Comparison of ENCODE assay signal across 23 cellular contexts in the genomic region with DNA sequence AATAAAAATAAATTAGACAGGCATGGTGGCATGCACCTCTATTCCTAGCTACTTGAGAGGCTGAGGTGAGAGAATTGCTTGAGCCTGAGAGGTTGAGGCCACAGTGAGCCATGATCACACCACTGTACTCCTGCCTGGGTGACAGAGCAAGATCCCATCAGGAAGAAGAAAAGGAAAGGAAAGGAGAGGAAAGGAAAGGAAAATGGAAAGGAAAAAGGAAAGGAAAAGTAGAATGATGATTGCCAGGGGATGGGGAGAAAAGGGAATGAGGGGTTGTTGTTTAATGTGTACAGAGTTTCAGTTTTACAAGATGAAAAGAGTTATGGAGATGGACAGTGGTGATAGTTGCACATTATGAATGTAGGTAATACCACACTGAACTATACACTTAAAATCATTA. TPM values are rescaled to one million over a fixed set of nuclear protein-coding genes. Genes with fewer than 3 reads are reported as not detected.
A peak's percentile ranks its signal among the peaks of the same experiment; 100 is the strongest.
DNase-seq lines count a peak whose midpoint lies in the region; ATAC-seq, FAIRE-seq and TF ChIP-seq lines count a peak whose summit lies in the region.
"Had no signal": no experiment of that assay in that cellular context is flagged by ENCODE, and none has a peak within 500 bp of the region (broad histone marks: within the 10 kb centered on the region; RNA-seq: fewer than 3 reads in every experiment).

No MANE protein-coding gene starts in this region.

- intact Hi-C loops in HepG2 (cut with micrococcal nuclease; ENCODE audit: unreplicated experiment) (no loop called here), right lobe of liver (cut with DNase I) (no loop called here), K562 (cut with micrococcal nuclease) (no loop called here), mucosa of descending colon (cut with DNase I, micrococcal nuclease) (no loop called here)

- TF ChIP-seq POLR2A in HepG2 (IDR thresholded peaks at IDR 0.05; ENCODE audit: insufficient read depth in 1 of 2, low read depth in 2 of 2, low read length in 2 of 2) (no peak), right lobe of liver (IDR thresholded peaks at IDR 0.05) (no peak), K562 (conservative IDR thresholded peaks at IDR 0.05) (no peak), H1 (IDR thresholded peaks at IDR 0.05; ENCODE audit: control extremely low read depth in 1 of 2, low read depth in 2 of 2, low read length in 2 of 2) (no peak)

- POLR2A ChIA-PET in HepG2 (lab: Yijun Ruan, JAX) (no interaction called here), K562 (lab: Yijun Ruan, JAX) (interaction anchor here (0.6 to 0.9 kb wide), 5 partner anchors 11 to 110 kb away, joined by 3 to 4 read pairs (median 3); no protein-coding TSS in a partner anchor), H1 (lab: Charles Lee; ENCODE audit: partially characterized antibody) (no interaction called here)

- no peaks in the 10 kb centered on the region for H3K36me3 ChIP-seq in HepG2 (replicated peaks in 1 of 2; ENCODE audit: control insufficient read depth in 1 of 2, insufficient read depth in 2 of 2, low read length in 2 of 2)
- H3K36me3 ChIP-seq in right lobe of liver, result no peaks in the 10 kb centered on the region
- H3K36me3 ChIP-seq in K562 (ENCODE audit: control insufficient read depth, insufficient read depth, low read length), result no peaks in the 10 kb centered on the region
- H3K36me3 ChIP-seq in H1 (ENCODE audit: control insufficient read depth in 2 of 4, insufficient read depth in 4 of 4, low read length in 3 of 4), result no peaks in the 10 kb centered on the region
- H3K36me3 ChIP-seq in right atrium auricular region, result no peaks in the 10 kb centered on the region
- no peaks in the 10 kb centered on the region for H3K36me3 ChIP-seq in mucosa of descending colon (ENCODE audit: low read depth)
- H3K36me3 ChIP-seq: BLaER1 treated with 17β-estradiol and CSF1 and Interleukin-3, amounts not matched to agents 10 nM and 100 nM had no signal

- H2AK5ac ChIP-seq in H1 (ENCODE audit: low read depth, low read length), result no peak overlapping the region

- H4K91ac ChIP-seq in H1 (replicated peaks; ENCODE audit: insufficient read length, low read length), result no peak overlapping the region

- H3K4me2 ChIP-seq in HepG2 (ENCODE audit: low read depth, low read length) (no peak overlapping the region), K562 (ENCODE audit: insufficient read depth, low read length) (no peak overlapping the region), H1 (ENCODE audit: insufficient read depth in 1 of 2, low read depth in 2 of 2, low read length in 2 of 2) (no peak overlapping the region)
- H3K4me2 ChIP-seq: A549; BLaER1 treated with 17β-estradiol and CSF1 and Interleukin-3, amounts not matched to agents 10 nM and 100 nM had no signal

- no peak overlapping the region for H2BK15ac ChIP-seq in H1 (ENCODE audit: low read length)

- H3K4me3 ChIP-seq in HepG2 (replicated peaks in 1 of 3; ENCODE audit: insufficient read depth in 1 of 3, low read depth in 2 of 3, low read length in 3 of 3), result no peak overlapping the region
- H3K4me3 ChIP-seq in right lobe of liver, result no peak overlapping the region
- H3K4me3 ChIP-seq in K562, result no peak overlapping the region
- no peak overlapping the region for H3K4me3 ChIP-seq in H1 (ENCODE audit: extremely low read depth in 1 of 4, insufficient read depth in 2 of 4, low read depth in 3 of 4, low read length in 4 of 4)
- H3K4me3 ChIP-seq in right atrium auricular region, result no peak overlapping the region
- no peak overlapping the region for H3K4me3 ChIP-seq in mucosa of descending colon
- H3K4me3 ChIP-seq: A549; BLaER1 treated with 17β-estradiol and CSF1 and Interleukin-3, amounts not matched to agents 10 nM and 100 nM had no signal

- H2BK20ac ChIP-seq in H1 (ENCODE audit: low read length), result no peak overlapping the region

- TF ChIP-seq CTCF in HepG2 (CRISPR knock-in tag; IDR thresholded peaks at IDR 0.05) (no peak), right lobe of liver (IDR thresholded peaks at IDR 0.05) (no peak), K562 (IDR thresholded peaks at IDR 0.05 in 2 of 3, conservative IDR thresholded peaks at IDR 0.05 in 1 of 3; ENCODE audit: insufficient read depth in 2 of 3, low read depth in 1 of 3, low read length in 3 of 3) (no peak), H1 (IDR thresholded peaks at IDR 0.05; ENCODE audit: control extremely low read depth in 1 of 3, insufficient read depth in 1 of 3, low read depth in 1 of 3, low read length in 3 of 3) (no peak), right atrium auricular region (IDR thresholded peaks at IDR 0.05) (no peak), mucosa of descending colon (IDR thresholded peaks at IDR 0.05) (no peak)

- no peak overlapping the region for H3K9ac ChIP-seq in HepG2 (ENCODE audit: insufficient read depth, low read depth, low read length)
- no peak overlapping the region for H3K9ac ChIP-seq in K562 (ENCODE audit: insufficient read depth in 1 of 2, low read depth in 2 of 2, low read length in 2 of 2)
- H3K9ac ChIP-seq in H1 (replicated peaks in 1 of 4; ENCODE audit: extremely low read depth in 1 of 4, low read depth in 3 of 4, low read length in 3 of 4), result no peak overlapping the region
- H3K9ac ChIP-seq: BLaER1 treated with 17β-estradiol and CSF1 and Interleukin-3, amounts not matched to agents 10 nM and 100 nM had no signal

- H3K27me3 ChIP-seq in HepG2 (ENCODE audit: control insufficient read depth in 1 of 2, insufficient read depth in 2 of 2, low read length in 2 of 2) (no peaks in the 10 kb centered on the region), right lobe of liver (no peaks in the 10 kb centered on the region), K562 (ENCODE audit: control insufficient read depth in 2 of 2, insufficient read depth in 2 of 2, low read length in 2 of 2) (no peaks in the 10 kb centered on the region), H1 (replicated peaks in 1 of 4; ENCODE audit: control insufficient read depth in 3 of 4, extremely low read depth in 1 of 4, insufficient read depth in 3 of 4, low read length in 3 of 4) (no peaks in the 10 kb centered on the region), right atrium auricular region (no peaks in the 10 kb centered on the region)
- H3K27me3 ChIP-seq: BLaER1 treated with 17β-estradiol and CSF1 and Interleukin-3, amounts not matched to agents 10 nM and 100 nM had no signal

- H4K20me1 ChIP-seq in HepG2 (ENCODE audit: insufficient read depth, low read length) (no peaks in the 10 kb centered on the region), K562 (replicated peaks; ENCODE audit: control insufficient read depth, insufficient read depth, low read length) (no peaks in the 10 kb centered on the region), H1 (replicated peaks in 1 of 2; ENCODE audit: control insufficient read depth in 1 of 2, insufficient read depth in 2 of 2, low read length in 2 of 2) (no peaks in the 10 kb centered on the region)
- H4K20me1 ChIP-seq: BLaER1 treated with 17β-estradiol and CSF1 and Interleukin-3, amounts not matched to agents 10 nM and 100 nM had no signal

- DNase-seq in HepG2 (ENCODE audit: low spot score), result no peak
- DNase-seq in right lobe of liver, result no peak
- no peak for DNase-seq in K562 (ENCODE audit: extremely low read depth in 1 of 4, low spot score in 3 of 4)
- DNase-seq in H1 (ENCODE audit: low read depth in 1 of 2, low spot score in 2 of 2), result no peak
- DNase-seq in right atrium auricular region (ENCODE audit: low spot score), result no peak
- no peak for DNase-seq in mucosa of descending colon
- DNase-seq: AML-193; Caco-2; Calu3; CD4-positive, alpha-beta T cell; CD8-positive, alpha-beta T cell; DMS79 treated with DMSO at 0.1 percent for 48 hours; GF-D8 had no signal

- no peak overlapping the region for H2AFZ ChIP-seq in HepG2 (ENCODE audit: low read length)
- 0 out of 2 replicates have a peak overlapping the region, but pooled peaks have one; percentile 29 for H2AFZ ChIP-seq in K562 (ENCODE audit: low read depth, low read length)
- H2AFZ ChIP-seq in H1 (ENCODE audit: low read length), result no peak overlapping the region

- CTCF ChIA-PET in HepG2 (lab: Yijun Ruan, JAX; ENCODE audit: low intra/inter-chr PET ratio, low total read pairs) (interaction anchor here (0.6 kb wide), 1 partner anchor 86 kb away, joined by 3 read pairs; no protein-coding TSS in a partner anchor), K562 (lab: Yijun Ruan, JAX; ENCODE audit: low intra/inter-chr PET ratio) (no interaction called here), H1 (lab: Charles Lee; ENCODE audit: partially characterized antibody) (interaction anchor here (0.9 to 2.0 kb wide), 3 partner anchors 11 to 284 kb away, joined by 3 to 15 read pairs (median 3); no protein-coding TSS in a partner anchor)

- FAIRE-seq in HepG2 (lab: Jason Lieb, UNC) (no peak), K562 (lab: Jason Lieb, UNC) (no peak), H1 (lab: Jason Lieb, UNC) (no peak)
- FAIRE-seq: A549, D721Med, G401.6, GM12891, GM19239 had no signal

- H2BK12ac ChIP-seq in H1 (ENCODE audit: low read depth, low read length), result no peak overlapping the region

- no peaks in the 10 kb centered on the region for H3K9me1 ChIP-seq in K562 (ENCODE audit: control insufficient read depth, insufficient read depth, low read length)

- no peak overlapping the region for H4K8ac ChIP-seq in H1 (ENCODE audit: extremely low read depth, insufficient read depth, low read length)

- no peak overlapping the region for H3K27ac ChIP-seq in HepG2 (ENCODE audit: extremely low read length, insufficient read depth, low read length)
- no peak overlapping the region for H3K27ac ChIP-seq in right lobe of liver
- H3K27ac ChIP-seq in K562 (ENCODE audit: extremely low read depth, low read depth, low read length), result no peak overlapping the region
- no peak overlapping the region for H3K27ac ChIP-seq in H1 (ENCODE audit: low read depth, low read length)
- no peak overlapping the region for H3K27ac ChIP-seq in right atrium auricular region
- H3K27ac ChIP-seq: 22Rv1; A549; BLaER1 treated with 17β-estradiol and CSF1 and Interleukin-3, amounts not matched to agents 10 nM and 100 nM; C4-2B had no signal

- no peak overlapping the region for H2BK5ac ChIP-seq in H1 (ENCODE audit: low read depth, low read length)

- no peak overlapping the region for H3K14ac ChIP-seq in H1 (ENCODE audit: insufficient read length)

- H3K56ac ChIP-seq in H1 (replicated peaks; ENCODE audit: insufficient read length, low read depth, low read length), result peak overlapping the region; percentile 59

- H2BK120ac ChIP-seq in H1 (replicated peaks; ENCODE audit: low read depth, low read length), result no peak overlapping the region

- no peak overlapping the region for H3K4ac ChIP-seq in H1 (replicated peaks; ENCODE audit: insufficient read length, low read depth, low read length)

- H3K4me1 ChIP-seq in HepG2 (ENCODE audit: insufficient read depth, low read length), result peaks cover 28% of the 10 kb centered on the region
- H3K4me1 ChIP-seq in right lobe of liver, result no peaks in the 10 kb centered on the region
- peaks cover 0 to 7% of the 10 kb centered on the region in 2 experiments; a peak in 1 of 5 replicates for H3K4me1 ChIP-seq in K562 (replicated peaks in 1 of 2; ENCODE audit: control insufficient read depth in 2 of 2, insufficient read depth in 2 of 2, low read length in 2 of 2)
- H3K4me1 ChIP-seq in H1 (replicated peaks in 1 of 4; ENCODE audit: control insufficient read depth in 3 of 4, insufficient read depth in 4 of 4, low read length in 3 of 4), result no peaks in the 10 kb centered on the region
- H3K4me1 ChIP-seq in right atrium auricular region, result no peaks in the 10 kb centered on the region
- H3K4me1 ChIP-seq in mucosa of descending colon (ENCODE audit: low read depth), result no peaks in the 10 kb centered on the region
- H3K4me1 ChIP-seq: A549; BLaER1 treated with 17β-estradiol and CSF1 and Interleukin-3, amounts not matched to agents 10 nM and 100 nM; Caco-2 had no signal

- H3K9me3 ChIP-seq in HepG2 (ENCODE audit: low read length), result no peaks in the 10 kb centered on the region
- no peaks in the 10 kb centered on the region for H3K9me3 ChIP-seq in right lobe of liver
- H3K9me3 ChIP-seq in K562 (replicated peaks; ENCODE audit: control insufficient read depth, insufficient read depth, low read depth, low read length), result no peaks in the 10 kb centered on the region
- H3K9me3 ChIP-seq in H1 (ENCODE audit: insufficient read depth in 2 of 2, low read depth in 1 of 2, low read length in 1 of 2), result no peaks in the 10 kb centered on the region
- no peaks in the 10 kb centered on the region for H3K9me3 ChIP-seq in right atrium auricular region
- H3K9me3 ChIP-seq in mucosa of descending colon, result no peaks in the 10 kb centered on the region
- H3K9me3 ChIP-seq: A549, Caco-2 had no signal

- ATAC-seq in HepG2 (no peak), right lobe of liver (no peak), K562 (no peak), HG03175 (IDR thresholded peaks at IDR 0.05; ENCODE audit: unreplicated experiment) (no peak), mucosa of descending colon (no peak)
- ATAC-seq: A549; CD8-positive, alpha-beta T cell had no signal

- in situ Hi-C loops in HepG2 (cut with HindIII; ENCODE audit: extremely low pct_ligation_motif_present, low pct_unique_long_range_greater_than_20kb), result no loop called here
- in situ Hi-C loops in K562 (cut with MboI), result no loop called here

- TF ChIP-seq RAD21 in HepG2 (CRISPR knock-in tag; IDR thresholded peaks at IDR 0.05), result no peak
- TF ChIP-seq RAD21 in K562 (CRISPR knock-in tag; conservative IDR thresholded peaks at IDR 0.05 in 1 of 2, IDR thresholded peaks at IDR 0.05 in 1 of 2), result no peak
- no peak for TF ChIP-seq RAD21 in H1 (IDR thresholded peaks at IDR 0.05 in 1 of 2, conservative IDR thresholded peaks at IDR 0.05 in 1 of 2; ENCODE audit: low read depth in 2 of 2, low read length in 2 of 2)

- H4K5ac ChIP-seq in H1 (ENCODE audit: insufficient read length, low read depth, low read length), result no peak overlapping the region

- H3K79me1 ChIP-seq in H1 (ENCODE audit: low read depth, low read length), result no peaks in the 10 kb centered on the region

- H3K23ac ChIP-seq in H1 (ENCODE audit: insufficient read length), result no peak overlapping the region

- no peaks in the 10 kb centered on the region for H3K79me2 ChIP-seq in HepG2 (ENCODE audit: insufficient read depth, low read length)
- no peaks in the 10 kb centered on the region for H3K79me2 ChIP-seq in K562 (ENCODE audit: control insufficient read depth, insufficient read depth, low read length)
- H3K79me2 ChIP-seq in H1 (ENCODE audit: control insufficient read depth in 1 of 2, insufficient read depth in 2 of 2, low read length in 2 of 2), result no peaks in the 10 kb centered on the region

- BruUV-seq in HepG2 (replicated peaks; lab: Mats Ljungman, UMichigan) (no TSS peak), K562 (replicated peaks; lab: Mats Ljungman, UMichigan) (no TSS peak)

- no peaks in the 10 kb centered on the region; the same call in 1 of the 2 replicates for H3K23me2 ChIP-seq in H1 (ENCODE audit: low read depth, low read length)

- no peak overlapping the region for H3K18ac ChIP-seq in H1 (ENCODE audit: extremely low read depth, low read length)

- TF ChIP-seq EP300 in HepG2 (IDR thresholded peaks at IDR 0.05; ENCODE audit: low read depth in 2 of 2, low read length in 2 of 2) (no peak), HepG2 (CRISPR knock-in tag; IDR thresholded peaks at IDR 0.05; ENCODE audit: borderline replicate concordance) (no peak), K562 (IDR thresholded peaks at IDR 0.05; ENCODE audit: low read length) (no peak), H1 (IDR thresholded peaks at IDR 0.05; ENCODE audit: borderline replicate concordance in 1 of 2, low read depth in 2 of 2, low read length in 2 of 2) (no peak)

RNA-seq across cellular contexts. Expression of gene IL6, which starts 44.2 kb away (rescaled TPM):
- not detected in 2 replicates for total RNA-seq in HepG2 (2016; rRNA removed; fragmentation: Illumina TruSeq; extraction: Trizol)
- not detected in 2 replicates for total RNA-seq in HepG2 (2016; cell fraction: cytosol; rRNA removed; fragmentation: Illumina TruSeq; extraction: Trizol; ENCODE audit: low read depth)
- total RNA-seq in HepG2 (2016; cell fraction: insoluble cytoplasmic fraction; rRNA removed; fragmentation: Illumina TruSeq; extraction: Trizol), result not detected in 2 replicates
- total RNA-seq in HepG2 (2016; cell fraction: membrane; rRNA removed; fragmentation: Illumina TruSeq; extraction: Trizol), result not detected in 2 replicates
- total RNA-seq in HepG2 (2016; cell fraction: nucleus; rRNA removed; fragmentation: Illumina TruSeq; extraction: Trizol), result not detected in 2 replicates
- polyA plus RNA-seq in HepG2 (2011; rRNA removed), result not detected in 2 replicates
- polyA plus RNA-seq in HepG2 (2011; cell fraction: cytosol; rRNA removed), result not detected in 2 replicates
- polyA plus RNA-seq in HepG2 (2011; cell fraction: nucleus; rRNA removed), result not detected in 2 replicates
- not detected in 2 replicates for polyA plus RNA-seq in HepG2 (2012)
- polyA plus RNA-seq in HepG2 (2016; cell fraction: cytosol; fragmentation: Illumina TruSeq; extraction: Trizol; ENCODE audit: low read depth), result not detected in 2 replicates
- polyA plus RNA-seq in HepG2 (2016; cell fraction: insoluble cytoplasmic fraction; fragmentation: Illumina TruSeq; extraction: Trizol; ENCODE audit: low read depth), result not detected in 2 replicates
- polyA plus RNA-seq in HepG2 (2016; cell fraction: membrane; fragmentation: Illumina TruSeq; extraction: Trizol; ENCODE audit: low read depth), result not detected in 2 replicates
- not detected in 2 replicates for polyA plus RNA-seq in HepG2 (2016; cell fraction: nucleus; fragmentation: Illumina TruSeq; extraction: Trizol; ENCODE audit: insufficient read depth, low read depth)
- 3.8 TPM in 1 of 2 replicates, not detected in the other for polyA minus RNA-seq in HepG2 (2011; rRNA and poly(A)+ RNA removed; ENCODE audit: low replicate concordance)
- polyA minus RNA-seq in HepG2 (2011; cell fraction: cytosol; rRNA and poly(A)+ RNA removed), result not detected in 2 replicates
- polyA minus RNA-seq in HepG2 (2011; cell fraction: nucleus; rRNA and poly(A)+ RNA removed), result not detected in 2 replicates
- 1 to 10 TPM in 1 of 6 experiments, under 1 TPM in 1, not detected in 4; 0.80 to 1.9 TPM for total RNA-seq in right lobe of liver
- 5.2 and 5.4 TPM in 2 replicates for total RNA-seq in K562 (2011; cell fraction: chromatin; rRNA removed; ENCODE audit: low replicate concordance)
- 2.2 and 6.7 TPM in 2 replicates for total RNA-seq in K562 (2011; cell fraction: nucleolus; rRNA removed)
- 1.9 and 7.3 TPM in 2 replicates for total RNA-seq in K562 (2011; cell fraction: nucleoplasm; rRNA removed)
- 1.1 and 1.2 TPM in 2 replicates for total RNA-seq in K562 (2014; rRNA removed)
- 1.3 and 1.5 TPM in 2 replicates for total RNA-seq in K562 (2014; rRNA removed; fragmentation: Illumina TruSeq; extraction: Trizol)
- 0.68 and 0.76 TPM in 2 replicates for total RNA-seq in K562 (2015; rRNA removed; fragmentation: Illumina TruSeq; extraction: Trizol)
- total RNA-seq in K562 (2021), result 0.94 and 1.5 TPM in 2 replicates
- 1.2 and 1.6 TPM in 2 replicates for polyA plus RNA-seq in K562 (2011; rRNA removed)
- polyA plus RNA-seq in K562 (2011; cell fraction: cytosol; rRNA removed), result 0.48 and 0.63 TPM in 2 replicates
- 3.0 and 4.2 TPM in 2 replicates for polyA plus RNA-seq in K562 (2011; cell fraction: nucleus; rRNA removed)
- polyA plus RNA-seq in K562 (2012), result 1.1 and 2.5 TPM in 2 replicates
- polyA plus RNA-seq in K562 (2014; fragmentation: Illumina TruSeq; extraction: Trizol), result 2.0 and 2.2 TPM in 2 replicates
- polyA plus RNA-seq in K562 (2014; fragmentation: Nextera tagmentation; extraction: Ambion mirVana), result 1 to 10 TPM; 1.5 to 2.9 TPM
- polyA plus RNA-seq in K562 (2014; rRNA removed), result 1.2 and 2.2 TPM in 2 replicates
- polyA minus RNA-seq in K562 (2011; rRNA and poly(A)+ RNA removed), result 0.57 and 1.1 TPM in 2 replicates
- 1.4 and 1.5 TPM in 2 replicates for polyA minus RNA-seq in K562 (2011; cell fraction: cytosol; rRNA and poly(A)+ RNA removed)
- polyA minus RNA-seq in K562 (2011; cell fraction: nucleus; rRNA and poly(A)+ RNA removed), result 2.4 TPM in 2 replicates
- total RNA-seq in H1 (2021; fragmentation: NEBNext Ultra II Directional; extraction: Animal tissue kit (Norgen Biotek cat#: 25700)), result 0.41 and 0.73 TPM in 2 replicates
- polyA plus RNA-seq in H1 (2011; rRNA removed), result 0.12 and 0.27 TPM in 2 replicates
- polyA plus RNA-seq in H1 (2011; cell fraction: cytosol; rRNA removed), result 0.14 TPM
- 1.0 TPM for polyA plus RNA-seq in H1 (2011; cell fraction: nucleus; rRNA removed)
- polyA plus RNA-seq in H1 (2012, experiment 1 of 2), result 0.27 to 0.76 TPM (median 0.29 TPM) in 3 of 4 replicates, not detected in the other
- 0.22 TPM for polyA plus RNA-seq in H1 (2012, experiment 2 of 2)
- polyA plus RNA-seq in H1 (2013, experiment 1 of 2), result 0.85 TPM
- 0.87 TPM for polyA plus RNA-seq in H1 (2013, experiment 2 of 2)
- polyA minus RNA-seq in H1 (2011; rRNA and poly(A)+ RNA removed), result 0.35 TPM in 1 of 2 replicates, not detected in the other
- not detected for polyA minus RNA-seq in H1 (2011; cell fraction: cytosol; rRNA and poly(A)+ RNA removed)
- not detected for polyA minus RNA-seq in H1 (2011; cell fraction: nucleus; rRNA and poly(A)+ RNA removed)
- 10 to 100 TPM in 1 of 2 donors, 1 to 10 TPM in 1; 3.6 to 19.8 TPM for total RNA-seq in right atrium auricular region
- total RNA-seq in mucosa of descending colon, result 1 to 10 TPM in 1 of 3 donors, under 1 TPM in 1, not detected in 1; 0.53 to 2.2 TPM
- total RNA-seq: A172; Caco-2; CD4-positive, alpha-beta T cell had no signal

RNA-seq across cellular contexts. Expression of gene TOMM7, which starts 51.5 kb away (rescaled TPM):
- 251 and 352 TPM in 2 replicates for total RNA-seq in HepG2 (2016; rRNA removed; fragmentation: Illumina TruSeq; extraction: Trizol)
- 240 and 298 TPM in 2 replicates for total RNA-seq in HepG2 (2016; cell fraction: cytosol; rRNA removed; fragmentation: Illumina TruSeq; extraction: Trizol; ENCODE audit: low read depth)
- 254 and 324 TPM in 2 replicates for total RNA-seq in HepG2 (2016; cell fraction: insoluble cytoplasmic fraction; rRNA removed; fragmentation: Illumina TruSeq; extraction: Trizol)
- total RNA-seq in HepG2 (2016; cell fraction: membrane; rRNA removed; fragmentation: Illumina TruSeq; extraction: Trizol), result 330 and 358 TPM in 2 replicates
- total RNA-seq in HepG2 (2016; cell fraction: nucleus; rRNA removed; fragmentation: Illumina TruSeq; extraction: Trizol), result 87.9 and 93.9 TPM in 2 replicates
- polyA plus RNA-seq in HepG2 (2011; rRNA removed), result 328 and 369 TPM in 2 replicates
- 127 and 129 TPM in 2 replicates for polyA plus RNA-seq in HepG2 (2011; cell fraction: cytosol; rRNA removed)
- polyA plus RNA-seq in HepG2 (2011; cell fraction: nucleus; rRNA removed), result 34.6 and 47.7 TPM in 2 replicates
- 309 and 319 TPM in 2 replicates for polyA plus RNA-seq in HepG2 (2012)
- polyA plus RNA-seq in HepG2 (2016; cell fraction: cytosol; fragmentation: Illumina TruSeq; extraction: Trizol; ENCODE audit: low read depth), result 336 and 479 TPM in 2 replicates
- polyA plus RNA-seq in HepG2 (2016; cell fraction: insoluble cytoplasmic fraction; fragmentation: Illumina TruSeq; extraction: Trizol; ENCODE audit: low read depth), result 318 and 360 TPM in 2 replicates
- 372 and 511 TPM in 2 replicates for polyA plus RNA-seq in HepG2 (2016; cell fraction: membrane; fragmentation: Illumina TruSeq; extraction: Trizol; ENCODE audit: low read depth)
- 176 and 184 TPM in 2 replicates for polyA plus RNA-seq in HepG2 (2016; cell fraction: nucleus; fragmentation: Illumina TruSeq; extraction: Trizol; ENCODE audit: insufficient read depth, low read depth)
- 115 and 385 TPM in 2 replicates for polyA minus RNA-seq in HepG2 (2011; rRNA and poly(A)+ RNA removed; ENCODE audit: low replicate concordance)
- polyA minus RNA-seq in HepG2 (2011; cell fraction: cytosol; rRNA and poly(A)+ RNA removed), result 16.5 and 34.8 TPM in 2 replicates
- polyA minus RNA-seq in HepG2 (2011; cell fraction: nucleus; rRNA and poly(A)+ RNA removed), result 30.5 and 32.2 TPM in 2 replicates
- total RNA-seq in right lobe of liver, result 100 to 1,000 TPM in 3 of 6 experiments, 10 to 100 TPM in 3; 25.9 to 180 (median 102) TPM
- total RNA-seq in K562 (2011; cell fraction: chromatin; rRNA removed; ENCODE audit: low replicate concordance), result 33.0 and 56.7 TPM in 2 replicates
- 99.1 and 138 TPM in 2 replicates for total RNA-seq in K562 (2011; cell fraction: nucleolus; rRNA removed)
- total RNA-seq in K562 (2011; cell fraction: nucleoplasm; rRNA removed), result 91.9 and 144 TPM in 2 replicates
- total RNA-seq in K562 (2014; rRNA removed), result 254 and 299 TPM in 2 replicates
- 527 and 643 TPM in 2 replicates for total RNA-seq in K562 (2014; rRNA removed; fragmentation: Illumina TruSeq; extraction: Trizol)
- total RNA-seq in K562 (2015; rRNA removed; fragmentation: Illumina TruSeq; extraction: Trizol), result 301 and 309 TPM in 2 replicates
- 421 and 457 TPM in 2 replicates for total RNA-seq in K562 (2021)
- polyA plus RNA-seq in K562 (2011; rRNA removed), result 1,717 and 2,316 TPM in 2 replicates
- polyA plus RNA-seq in K562 (2011; cell fraction: cytosol; rRNA removed), result 211 and 453 TPM in 2 replicates
- 114 and 243 TPM in 2 replicates for polyA plus RNA-seq in K562 (2011; cell fraction: nucleus; rRNA removed)
- polyA plus RNA-seq in K562 (2012), result 614 and 759 TPM in 2 replicates
- 263 and 283 TPM in 2 replicates for polyA plus RNA-seq in K562 (2014; fragmentation: Illumina TruSeq; extraction: Trizol)
- 100 to 1,000 TPM; 787 to 797 TPM for polyA plus RNA-seq in K562 (2014; fragmentation: Nextera tagmentation; extraction: Ambion mirVana)
- polyA plus RNA-seq in K562 (2014; rRNA removed), result 564 and 638 TPM in 2 replicates
- polyA minus RNA-seq in K562 (2011; rRNA and poly(A)+ RNA removed), result 96.8 and 124 TPM in 2 replicates
- polyA minus RNA-seq in K562 (2011; cell fraction: cytosol; rRNA and poly(A)+ RNA removed), result 53.5 and 72.6 TPM in 2 replicates
- polyA minus RNA-seq in K562 (2011; cell fraction: nucleus; rRNA and poly(A)+ RNA removed), result 31.4 and 79.2 TPM in 2 replicates
- total RNA-seq in H1 (2021; fragmentation: NEBNext Ultra II Directional; extraction: Animal tissue kit (Norgen Biotek cat#: 25700)), result 389 and 406 TPM in 2 replicates
- 277 and 508 TPM in 2 replicates for polyA plus RNA-seq in H1 (2011; rRNA removed)
- polyA plus RNA-seq in H1 (2011; cell fraction: cytosol; rRNA removed), result 339 TPM
- polyA plus RNA-seq in H1 (2011; cell fraction: nucleus; rRNA removed), result 107 TPM
- polyA plus RNA-seq in H1 (2012, experiment 1 of 2), result 385 to 924 TPM (median 902 TPM) in 4 replicates
- polyA plus RNA-seq in H1 (2012, experiment 2 of 2), result 199 TPM
- polyA plus RNA-seq in H1 (2013, experiment 1 of 2), result 691 TPM
- 740 TPM for polyA plus RNA-seq in H1 (2013, experiment 2 of 2)
- 61.9 and 62.2 TPM in 2 replicates for polyA minus RNA-seq in H1 (2011; rRNA and poly(A)+ RNA removed)
- 93.4 TPM for polyA minus RNA-seq in H1 (2011; cell fraction: cytosol; rRNA and poly(A)+ RNA removed)
- 146 TPM for polyA minus RNA-seq in H1 (2011; cell fraction: nucleus; rRNA and poly(A)+ RNA removed)
- 100 to 1,000 TPM; 101 to 188 TPM for total RNA-seq in right atrium auricular region
- total RNA-seq in mucosa of descending colon, result 100 to 1,000 TPM; 225 to 404 (median 287) TPM

Comparison
In these comparisons a context has a peak if more than half of its experiments do, and no peak if none do; other contexts are left out.
1. Of the 241 proteins assayed by ChIP-seq in both HepG2 and K562: peak only in HepG2: HNRNPK; only in K562: none; in both: none; in neither: 240.